In genomic region chr17:18971801-18972200, GRCh38 we compare ENCODE assay signal across 39 cellular contexts. TPM values are rescaled to one million over a fixed set of nuclear protein-coding genes. Genes with fewer than 3 reads are reported as not detected.
"Had no signal": no experiment of that assay in that cellular context is flagged by ENCODE, and none has a peak within 500 bp of the region (broad histone marks: within the 10 kb centered on the region; RNA-seq: fewer than 3 reads in every experiment).

No MANE protein-coding gene starts in this region.

- H3K9me3 ChIP-seq: adrenal gland, ascending aorta, body of pancreas, breast epithelium had no signal

- H3K4me1 Mint-ChIP-seq: activated naive CD8-positive, alpha-beta T cell treated with anti-CD3 and anti-CD28 coated beads, Interleukin-2, amount 10 ng/mL, durations not matched to agents 7 days and 5 days; central memory CD8-positive, alpha-beta T cell had no signal

- H3K4me1 ChIP-seq: adrenal gland, breast epithelium had no signal

- DNase-seq: activated effector memory CD4-positive, alpha-beta T cell treated with anti-CD3 and anti-CD28 coated beads, Interleukin-2, amount 50 U/mL, for 16 hours; activated effector memory CD4-positive, alpha-beta T cell treated with Interleukin-2 at 50 U/mL for 16 hours; activated gamma-delta T cell; activated gamma-delta T cell treated with Interleukin-2 at 50 U/mL for 16 hours; activated naive CD4-positive, alpha-beta T cell; activated naive CD4-positive, alpha-beta T cell treated with anti-CD3 and anti-CD28 coated beads for 36 hours; activated naive CD4-positive, alpha-beta T cell treated with anti-CD3 and anti-CD28 coated beads, Interleukin-2, amount 10 ng/mL, durations not matched to agents 7 days and 5 days; activated naive CD4-positive, alpha-beta T cell treated with anti-CD3 and anti-CD28 coated beads, Interleukin-2, amount 50 U/mL, for 16 hours; activated naive CD4-positive, alpha-beta T cell treated with Interleukin-2 at 50 U/mL for 16 hours; activated naive CD8-positive, alpha-beta T cell treated with anti-CD3 and anti-CD28 coated beads for 36 hours; activated naive CD8-positive, alpha-beta T cell treated with anti-CD3 and anti-CD28 coated beads, Interleukin-2, amount 10 ng/mL, durations not matched to agents 7 days and 5 days; activated naive CD8-positive, alpha-beta T cell treated with anti-CD3 and anti-CD28 coated beads, Interleukin-2, amount 50 U/mL, for 24 hours; activated T-cell treated with anti-CD3 and anti-CD28 coated beads, Interleukin-2, amount 50 U/mL, for 24 hours; activated T-cell treated with anti-CD3 and anti-CD28 coated beads, Interleukin-2, amount 50 U/mL, for 4 hours; activated T-cell treated with anti-CD3 and anti-CD28 coated beads, Interleukin-2, amount 50 U/mL, for 48 hours; activated T-cell treated with anti-CD3 and anti-CD28 coated beads, Interleukin-2, amount 50 U/mL, for 72 hours; adrenal gland; amniotic stem cell; amygdala; anterior cingulate cortex; aorta; body of pancreas; brain microvascular endothelial cell; caudate nucleus; central memory CD4-positive, alpha-beta T cell; cerebellar nuclear complex had no signal

- H3K9me3 Mint-ChIP-seq: activated naive CD4-positive, alpha-beta T cell treated with anti-CD3 and anti-CD28 coated beads for 36 hours; activated naive CD4-positive, alpha-beta T cell treated with anti-CD3 and anti-CD28 coated beads, Interleukin-2, amount 10 ng/mL, durations not matched to agents 7 days and 5 days; activated naive CD4-positive, alpha-beta T cell treated with anti-CD3 and anti-CD28 coated beads, Interleukin-2, amount 50 U/mL, for 24 hours; activated naive CD4-positive, alpha-beta T cell treated with anti-CD3 and anti-CD28 coated beads, Interleukin-2, amount 50 U/mL, for 72 hours; activated naive CD8-positive, alpha-beta T cell treated with anti-CD3 and anti-CD28 coated beads for 36 hours; activated naive CD8-positive, alpha-beta T cell treated with anti-CD3 and anti-CD28 coated beads, Interleukin-2, amount 10 ng/mL, durations not matched to agents 7 days and 5 days; activated naive CD8-positive, alpha-beta T cell treated with anti-CD3 and anti-CD28 coated beads, Interleukin-2, amount 50 U/mL, for 24 hours; activated T-cell treated with anti-CD3 and anti-CD28 coated beads, Interleukin-2, amount 50 U/mL, for 24 hours; activated T-cell treated with anti-CD3 and anti-CD28 coated beads, Interleukin-2, amount 50 U/mL, for 4 hours; activated T-cell treated with anti-CD3 and anti-CD28 coated beads, Interleukin-2, amount 50 U/mL, for 72 hours; activated T-helper 1 cell treated with anti-CD3 and anti-CD28 coated beads, Interleukin-12 subunit alpha, Interleukin-12 subunit beta, Interleukin-2, Interleukin-4 antibody, amounts not matched to agents 30 ng/mL and 10 ng/mL and 1 ng/mL, durations not matched to agents 14 hours and 24 hours and 36 hours; activated T-helper 17 cell treated with anti-CD3 and anti-CD28 coated beads, Interleukin-2, amount 50 U/mL, for 72 hours; activated T-helper 2 cell treated with anti-CD3 and anti-CD28 coated beads, Interferon-gamma antibody, Interleukin-2, Interleukin-4, amounts not matched to agents 10 μg/mL and 5 μg/mL and 100 μg/mL, durations not matched to agents 14 hours and 24 hours and 36 hours; brain; central memory CD8-positive, alpha-beta T cell had no signal

- H3K27ac Mint-ChIP-seq: activated naive CD4-positive, alpha-beta T cell treated with anti-CD3 and anti-CD28 coated beads for 36 hours; activated naive CD4-positive, alpha-beta T cell treated with anti-CD3 and anti-CD28 coated beads, Interleukin-2, amount 10 ng/mL, durations not matched to agents 7 days and 5 days; activated naive CD4-positive, alpha-beta T cell treated with anti-CD3 and anti-CD28 coated beads, Interleukin-2, amount 50 U/mL, for 24 hours; activated naive CD4-positive, alpha-beta T cell treated with anti-CD3 and anti-CD28 coated beads, Interleukin-2, amount 50 U/mL, for 72 hours; activated naive CD8-positive, alpha-beta T cell; activated naive CD8-positive, alpha-beta T cell treated with anti-CD3 and anti-CD28 coated beads for 36 hours; activated naive CD8-positive, alpha-beta T cell treated with anti-CD3 and anti-CD28 coated beads, Interleukin-2, amount 10 ng/mL, durations not matched to agents 7 days and 5 days; activated naive CD8-positive, alpha-beta T cell treated with anti-CD3 and anti-CD28 coated beads, Interleukin-2, amount 50 U/mL, for 24 hours; activated T-cell treated with anti-CD3 and anti-CD28 coated beads, Interleukin-2, amount 50 U/mL, for 24 hours; activated T-cell treated with anti-CD3 and anti-CD28 coated beads, Interleukin-2, amount 50 U/mL, for 72 hours; activated T-helper 1 cell treated with anti-CD3 and anti-CD28 coated beads, Interleukin-12 subunit alpha, Interleukin-12 subunit beta, Interleukin-2, Interleukin-4 antibody, amounts not matched to agents 30 ng/mL and 10 ng/mL and 1 ng/mL, durations not matched to agents 14 hours and 24 hours and 36 hours; activated T-helper 17 cell treated with anti-CD3 and anti-CD28 coated beads, Interleukin-2, amount 50 U/mL, for 72 hours; activated T-helper 2 cell treated with anti-CD3 and anti-CD28 coated beads, Interferon-gamma antibody, Interleukin-2, Interleukin-4, amounts not matched to agents 10 μg/mL and 5 μg/mL and 100 μg/mL, durations not matched to agents 14 hours and 24 hours and 36 hours; brain had no signal

- H3K27me3 ChIP-seq: adrenal gland, ascending aorta, body of pancreas, brain microvascular endothelial cell, breast epithelium, cardiac muscle cell had no signal

- H3K36me3 ChIP-seq: adrenal gland, breast epithelium, cardiac muscle cell had no signal

- ATAC-seq: activated naive CD4-positive, alpha-beta T cell treated with anti-CD3 and anti-CD28 coated beads, Interleukin-2, amount 50 U/mL, for 72 hours; activated naive CD8-positive, alpha-beta T cell treated with anti-CD3 and anti-CD28 coated beads, Interleukin-2, amount 50 U/mL, for 24 hours; activated T-cell treated with anti-CD3 and anti-CD28 coated beads, Interleukin-2, amount 50 U/mL, for 4 hours; activated T-cell treated with anti-CD3 and anti-CD28 coated beads, Interleukin-2, amount 50 U/mL, for 72 hours; activated T-helper 17 cell treated with anti-CD3 and anti-CD28 coated beads, Interleukin-2, amount 50 U/mL, for 72 hours; body of pancreas had no signal

- H3K27ac ChIP-seq: adrenal gland, ascending aorta, body of pancreas, brain microvascular endothelial cell, breast epithelium, cardiac muscle cell had no signal

- H3K27me3 Mint-ChIP-seq: activated naive CD4-positive, alpha-beta T cell treated with anti-CD3 and anti-CD28 coated beads, Interleukin-2, amount 10 ng/mL, durations not matched to agents 7 days and 5 days; activated naive CD4-positive, alpha-beta T cell treated with anti-CD3 and anti-CD28 coated beads, Interleukin-2, amount 50 U/mL, for 24 hours; activated naive CD8-positive, alpha-beta T cell; activated naive CD8-positive, alpha-beta T cell treated with anti-CD3 and anti-CD28 coated beads for 36 hours; activated naive CD8-positive, alpha-beta T cell treated with anti-CD3 and anti-CD28 coated beads, Interleukin-2, amount 10 ng/mL, durations not matched to agents 7 days and 5 days; activated naive CD8-positive, alpha-beta T cell treated with anti-CD3 and anti-CD28 coated beads, Interleukin-2, amount 50 U/mL, for 24 hours; activated T-cell treated with anti-CD3 and anti-CD28 coated beads, Interleukin-2, amount 50 U/mL, for 24 hours; activated T-helper 17 cell treated with anti-CD3 and anti-CD28 coated beads, Interleukin-2, amount 50 U/mL, for 72 hours; brain; central memory CD8-positive, alpha-beta T cell had no signal

- H3K36me3 Mint-ChIP-seq: activated naive CD4-positive, alpha-beta T cell treated with anti-CD3 and anti-CD28 coated beads, Interleukin-2, amount 10 ng/mL, durations not matched to agents 7 days and 5 days; activated naive CD4-positive, alpha-beta T cell treated with anti-CD3 and anti-CD28 coated beads, Interleukin-2, amount 50 U/mL, for 72 hours; activated naive CD8-positive, alpha-beta T cell treated with anti-CD3 and anti-CD28 coated beads, Interleukin-2, amount 10 ng/mL, durations not matched to agents 7 days and 5 days; brain had no signal

- H3K4me3 ChIP-seq: adrenal gland, ascending aorta, body of pancreas, breast epithelium, cardiac muscle cell had no signal

- H3K4me3 Mint-ChIP-seq: activated naive CD4-positive, alpha-beta T cell treated with anti-CD3 and anti-CD28 coated beads for 36 hours; activated naive CD4-positive, alpha-beta T cell treated with anti-CD3 and anti-CD28 coated beads, Interleukin-2, amount 10 ng/mL, durations not matched to agents 7 days and 5 days; activated naive CD4-positive, alpha-beta T cell treated with anti-CD3 and anti-CD28 coated beads, Interleukin-2, amount 50 U/mL, for 24 hours; activated naive CD8-positive, alpha-beta T cell; activated naive CD8-positive, alpha-beta T cell treated with anti-CD3 and anti-CD28 coated beads for 36 hours; activated naive CD8-positive, alpha-beta T cell treated with anti-CD3 and anti-CD28 coated beads, Interleukin-2, amount 10 ng/mL, durations not matched to agents 7 days and 5 days; activated naive CD8-positive, alpha-beta T cell treated with anti-CD3 and anti-CD28 coated beads, Interleukin-2, amount 50 U/mL, for 24 hours; activated T-cell treated with anti-CD3 and anti-CD28 coated beads, Interleukin-2, amount 50 U/mL, for 24 hours; activated T-cell treated with anti-CD3 and anti-CD28 coated beads, Interleukin-2, amount 50 U/mL, for 4 hours; activated T-cell treated with anti-CD3 and anti-CD28 coated beads, Interleukin-2, amount 50 U/mL, for 72 hours; activated T-helper 1 cell treated with anti-CD3 and anti-CD28 coated beads, Interleukin-12 subunit alpha, Interleukin-12 subunit beta, Interleukin-2, Interleukin-4 antibody, amounts not matched to agents 30 ng/mL and 10 ng/mL and 1 ng/mL, durations not matched to agents 14 hours and 24 hours and 36 hours; activated T-helper 17 cell treated with anti-CD3 and anti-CD28 coated beads, Interleukin-2, amount 50 U/mL, for 72 hours; brain; central memory CD8-positive, alpha-beta T cell had no signal

RNA-seq across cellular contexts. Expression of gene SLC5A10, which starts 19.8 kb away (rescaled TPM):
- total RNA-seq: activated naive CD4-positive, alpha-beta T cell treated with anti-CD3 and anti-CD28 coated beads for 36 hours; activated naive CD4-positive, alpha-beta T cell treated with anti-CD3 and anti-CD28 coated beads, Interleukin-2, amount 50 U/mL, for 72 hours; activated naive CD8-positive, alpha-beta T cell treated with anti-CD3 and anti-CD28 coated beads for 36 hours; activated naive CD8-positive, alpha-beta T cell treated with anti-CD3 and anti-CD28 coated beads, Interleukin-2, amount 10 ng/mL, durations not matched to agents 7 days and 5 days; activated T-cell treated with anti-CD3 and anti-CD28 coated beads, Interleukin-2, amount 50 U/mL, for 4 hours; activated T-cell treated with anti-CD3 and anti-CD28 coated beads, Interleukin-2, amount 50 U/mL, for 72 hours; activated T-helper 1 cell treated with anti-CD3 and anti-CD28 coated beads, Interleukin-12 subunit alpha, Interleukin-12 subunit beta, Interleukin-2, Interleukin-4 antibody, amounts not matched to agents 30 ng/mL and 10 ng/mL and 1 ng/mL, durations not matched to agents 14 hours and 24 hours and 36 hours; activated T-helper 17 cell treated with anti-CD3 and anti-CD28 coated beads, Interleukin-2, amount 50 U/mL, for 72 hours; activated T-helper 2 cell treated with anti-CD3 and anti-CD28 coated beads, Interferon-gamma antibody, Interleukin-2, Interleukin-4, amounts not matched to agents 10 μg/mL and 5 μg/mL and 100 μg/mL, durations not matched to agents 14 hours and 24 hours and 36 hours; aorta; ascending aorta; body of pancreas; bronchial epithelial cell; chondrocyte had no signal
- polyA plus RNA-seq: cardiac muscle cell had no signal
